Comparison of ENCODE assay signal across 9 cellular contexts in the genomic region with DNA sequence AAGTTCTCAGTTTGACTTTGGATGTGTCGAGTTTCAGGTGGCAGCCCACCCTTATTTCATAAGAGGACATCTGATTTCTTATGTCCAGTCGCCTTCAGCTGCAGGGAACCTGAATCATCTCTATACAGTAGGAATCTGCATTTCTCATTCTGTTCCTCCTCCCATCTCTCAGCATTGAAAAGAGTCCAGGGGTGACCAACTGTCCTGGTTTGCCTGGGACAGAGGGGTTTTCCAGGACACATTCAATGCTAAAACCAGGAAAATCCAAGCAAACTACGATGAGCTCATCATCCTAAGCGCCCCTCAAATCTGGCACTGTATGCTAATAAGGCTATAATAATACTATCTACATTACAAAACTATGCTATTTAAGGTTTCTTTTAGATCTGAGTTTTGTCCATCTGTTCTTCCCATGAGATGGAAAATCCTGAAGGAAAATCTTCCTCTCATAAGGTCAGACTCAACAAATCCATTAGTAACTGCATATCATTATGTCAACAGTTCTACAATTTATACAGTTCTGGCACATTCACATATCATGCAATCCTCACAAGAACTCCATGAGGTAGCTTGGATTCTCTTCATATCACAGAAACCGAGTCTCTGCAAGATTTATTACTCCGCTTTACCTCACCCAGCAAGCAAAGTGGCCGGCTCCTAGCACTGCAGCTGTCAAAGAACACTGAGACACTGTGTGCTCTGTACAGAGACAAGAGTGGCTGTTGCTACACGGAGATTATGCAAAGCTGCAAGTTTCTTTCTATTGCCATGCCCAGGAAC. TPM values are rescaled to one million over a fixed set of nuclear protein-coding genes. Genes with fewer than 3 reads are reported as not detected.
DNase-seq lines count a peak whose midpoint lies in the region; ATAC-seq and TF ChIP-seq lines count a peak whose summit lies in the region.
"Had no signal": no experiment of that assay in that cellular context is flagged by ENCODE, and none has a peak within 500 bp of the region (broad histone marks: within the 10 kb centered on the region; RNA-seq: fewer than 3 reads in every experiment).

No MANE protein-coding gene starts in this region.

- ATAC-seq in Right ventricle myocardium superior (ENCODE audit: poor library complexity): peak; percentile 40
- ATAC-seq: activated CD4-positive, CD25-positive, alpha-beta regulatory T cell treated with anti-CD3 and anti-CD28 coated beads, Interleukin-2, amount 50 U/mL, for 24 hours had no signal

- intact Hi-C loops in OCI-LY7 (cut with micrococcal nuclease; ENCODE audit: unreplicated experiment): loop anchor here (5.0 kb wide), 1 partner anchor 764 kb away; no protein-coding TSS in a partner anchor
- intact Hi-C loops in Right ventricle myocardium superior (cut with DNase I): loop anchor here (5.0 kb wide), 1 partner anchor 49 kb away; a partner anchor contains a TSS
- intact Hi-C loops in posterior cingulate gyrus (cut with DNase I): loop anchor here (5.0 kb wide), 1 partner anchor 376 kb away; no protein-coding TSS in a partner anchor

- no peak overlapping the region; the same call in 1 of the 2 replicates for H2AFZ ChIP-seq in OCI-LY7 (ENCODE audit: low read length)

- POLR2A ChIA-PET in HEK293T (lab: Yijun Ruan, JAX): interaction anchor here (1.2 to 4.2 kb wide), 4 partner anchors 11 to 125 kb away, joined by 3 to 68 read pairs (median 6); a partner anchor contains a TSS
- POLR2A ChIA-PET in OCI-LY7 (lab: Charles Lee): interaction anchor here (0.7 to 3.3 kb wide), 5 partner anchors 15 to 125 kb away, joined by 3 to 33 read pairs (median 6); a partner anchor contains a TSS

- no peaks in the 10 kb centered on the region for H3K36me3 ChIP-seq in OCI-LY7 (ENCODE audit: insufficient read depth, low read length)

- peak overlapping the region; percentile 88 for H3K4me2 ChIP-seq in OCI-LY7 (ENCODE audit: low read length)

- no peaks in the 10 kb centered on the region for H3K79me2 ChIP-seq in OCI-LY7 (ENCODE audit: insufficient read depth, low read depth, low read length)

- H3K9me3 ChIP-seq in OCI-LY7 (ENCODE audit: low read length): no peaks in the 10 kb centered on the region

- no peak overlapping the region for H3K27ac ChIP-seq in OCI-LY7 (ENCODE audit: low read depth, low read length, poor library complexity, severe bottlenecking)

- H3K4me1 ChIP-seq in OCI-LY7 (ENCODE audit: insufficient read depth, low read length, poor library complexity, severe bottlenecking): peaks cover 29% of the 10 kb centered on the region

- H4K20me1 ChIP-seq in OCI-LY7 (ENCODE audit: insufficient read depth, low read length): no peaks in the 10 kb centered on the region

- BruUV-seq in OCI-LY7 (replicated peaks; lab: Mats Ljungman, UMichigan): no TSS peak

- H3K9me2 ChIP-seq in OCI-LY7 (ENCODE audit: insufficient read depth, low read length): no peaks in the 10 kb centered on the region

- H3K4me3 ChIP-seq in OCI-LY7 (ENCODE audit: low read depth, low read length, poor library complexity, severe bottlenecking): peak overlapping the region; percentile 76

- TF ChIP-seq CTCF in OCI-LY7 (conservative IDR thresholded peaks at IDR 0.05; ENCODE audit: low read length): no peak

- CTCF ChIA-PET in HEK293T (lab: Yijun Ruan, JAX): interaction anchor here (0.6 to 1.4 kb wide), 2 partner anchors 18 to 84 kb away, joined by 3 to 6 read pairs; no protein-coding TSS in a partner anchor
- CTCF ChIA-PET in OCI-LY7 (lab: Charles Lee; ENCODE audit: unreplicated experiment): interaction anchor here (0.5 kb wide), 1 partner anchor 52 kb away, joined by 3 read pairs; no protein-coding TSS in a partner anchor

- no peak for DNase-seq in HEK293T (ENCODE audit: extremely low spot score)
- peak; percentile 47 for DNase-seq in OCI-LY7 (ENCODE audit: low spot score)
- peak; percentile 55 for DNase-seq in Right ventricle myocardium superior
- DNase-seq in posterior cingulate gyrus: peak; percentile 57 to 96 (median 70)
- no peak for DNase-seq in T1000 (lab: John Stamatoyannopoulos, UW)
- no peak for DNase-seq in GF-D8 (lab: John Stamatoyannopoulos, UW)
- no peak for DNase-seq in NCI-H2029 treated with DMSO at 0.1 percent for 48 hours (lab: John Stamatoyannopoulos, UW)
- DNase-seq in SKM-1 (lab: John Stamatoyannopoulos, UW; ENCODE audit: unreplicated experiment): no peak

TF ChIP-seq in HEK293T, 16 proteins besides CTCF, POLR2A, EP300 and RAD21:
- TF ChIP-seq, protein P1, sequence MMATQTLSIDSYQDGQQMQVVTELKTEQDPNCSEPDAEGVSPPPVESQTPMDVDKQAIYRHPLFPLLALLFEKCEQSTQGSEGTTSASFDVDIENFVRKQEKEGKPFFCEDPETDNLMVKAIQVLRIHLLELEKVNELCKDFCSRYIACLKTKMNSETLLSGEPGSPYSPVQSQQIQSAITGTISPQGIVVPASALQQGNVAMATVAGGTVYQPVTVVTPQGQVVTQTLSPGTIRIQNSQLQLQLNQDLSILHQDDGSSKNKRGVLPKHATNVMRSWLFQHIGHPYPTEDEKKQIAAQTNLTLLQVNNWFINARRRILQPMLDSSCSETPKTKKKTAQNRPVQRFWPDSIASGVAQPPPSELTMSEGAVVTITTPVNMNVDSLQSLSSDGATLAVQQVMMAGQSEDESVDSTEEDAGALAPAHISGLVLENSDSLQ (IDR thresholded peaks at IDR 0.05): peak; percentile 68
- no peak for TF ChIP-seq FOXA1 (IDR thresholded peaks at IDR 0.05)
TF ChIP-seq in HEK293T: peak in this region for 1.

RNA-seq across cellular contexts. Expression of a gene that starts 15.6 kb away (rescaled TPM):
- total RNA-seq in OCI-LY7 (2014; rRNA removed; shearing (Covaris generic)): 311 and 323 TPM in 2 replicates
- total RNA-seq in OCI-LY7 (2022) (282 and 288 TPM in 2 replicates), Right ventricle myocardium superior (575 TPM)

RNA-seq across cellular contexts. Expression of a gene that starts 49.5 kb away (rescaled TPM):
- total RNA-seq in OCI-LY7 (2014; rRNA removed; shearing (Covaris generic)): 12.3 and 15.4 TPM in 2 replicates
- total RNA-seq in OCI-LY7 (2022) (16.6 and 19.1 TPM in 2 replicates), Right ventricle myocardium superior (9.5 TPM)

Comparison
In these comparisons a context has a peak if more than half of its experiments do, and no peak if none do; other contexts are left out.
1. DNase-seq: peak in OCI-LY7 (single experiment), Right ventricle myocardium superior (single experiment) and posterior cingulate gyrus (10 of 10); none in HEK293T (single experiment), T1000 (single experiment), GF-D8 (single experiment), NCI-H2029 treated with DMSO at 0.1 percent for 48 hours (single experiment) and SKM-1 (single experiment).